Comparison of ENCODE assay signal across 7 cellular contexts in the genomic region with DNA sequence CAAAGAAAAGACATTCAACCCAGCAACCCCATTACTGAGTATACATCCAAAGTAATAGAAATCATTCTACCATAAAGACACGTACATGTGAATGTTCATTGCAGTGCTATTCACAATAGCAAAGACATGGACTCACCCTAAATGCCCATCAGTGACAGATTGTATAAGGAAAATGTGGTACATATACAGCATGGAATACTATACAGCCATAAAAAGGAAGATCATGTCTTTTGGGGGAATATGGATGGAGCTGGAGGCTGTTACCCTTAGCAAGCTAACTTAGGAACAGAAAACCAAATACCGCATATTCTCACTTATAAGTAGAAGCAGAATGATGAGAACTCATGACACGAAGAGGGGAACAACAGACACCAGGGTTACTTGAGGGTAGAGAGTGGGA.
"Had no signal": no experiment of that assay in that cellular context is flagged by ENCODE, and none has a peak within 500 bp of the region (broad histone marks: within the 10 kb centered on the region; RNA-seq: fewer than 3 reads in every experiment).

No MANE protein-coding gene starts in this region.

- FAIRE-seq: HepG2 had no signal

- H3K4me3 ChIP-seq: GM23248, HAP-1 had no signal

- H3K9me3 ChIP-seq: HAP-1 had no signal

- H3K27ac ChIP-seq: GM23248 had no signal

- H3K36me3 ChIP-seq: HAP-1 had no signal

- H3K9ac ChIP-seq: GM23248 had no signal

- DNase-seq: GM23248, GOT3, H7, KG1 had no signal

- ATAC-seq: HCT116, HepG2 had no signal

- H2AFZ ChIP-seq: GM23248 had no signal
